Comparison of ENCODE assay signal across 12 cellular contexts in the genomic region with DNA sequence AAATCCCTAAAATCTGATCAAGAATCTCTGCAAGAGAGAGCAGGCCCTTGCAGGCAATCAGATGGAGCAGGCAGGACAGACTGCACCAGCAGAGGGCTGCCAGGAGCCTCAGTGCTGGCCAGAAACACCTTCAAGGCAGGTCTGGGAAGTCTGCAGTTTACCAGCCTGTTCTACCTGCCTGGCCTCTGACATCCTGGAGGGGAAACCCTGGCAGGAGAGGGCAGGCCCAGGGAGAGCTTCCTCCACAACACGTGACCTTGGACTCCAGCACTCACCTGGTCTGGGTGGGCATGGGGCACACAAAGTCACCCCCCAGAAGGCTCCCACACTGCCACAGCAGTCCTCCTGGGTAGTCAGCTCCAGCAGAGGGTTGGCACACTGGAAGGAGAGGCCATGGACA. TPM values are rescaled to one million over a fixed set of nuclear protein-coding genes. Genes with fewer than 3 reads are reported as not detected.
DNase-seq lines count a peak whose midpoint lies in the region; ATAC-seq and TF ChIP-seq lines count a peak whose summit lies in the region.
"Had no signal": no experiment of that assay in that cellular context is flagged by ENCODE, and none has a peak within 500 bp of the region (broad histone marks: within the 10 kb centered on the region; RNA-seq: fewer than 3 reads in every experiment).

No MANE protein-coding gene starts in this region.

- no peak overlapping the region for H3K14ac ChIP-seq in IMR-90 (replicated peaks; ENCODE audit: low read depth, low read length)
- H3K14ac ChIP-seq in neuronal stem cell (ENCODE audit: low read length) = peak overlapping the region; percentile 47

- H3K4me1 ChIP-seq in IMR-90 (ENCODE audit: control insufficient read depth, insufficient read depth, low read length) (peaks cover 27% of the 10 kb centered on the region), neuronal stem cell (ENCODE audit: control insufficient read depth in 2 of 2, insufficient read depth in 1 of 2, low read depth in 1 of 2, low read length in 2 of 2) (peaks cover 9 to 14% of the 10 kb centered on the region in 2 donors)

- no peak overlapping the region for H4K5ac ChIP-seq in IMR-90 (ENCODE audit: low read depth, low read length)

- peaks cover 22% of the 10 kb centered on the region for H3K9me1 ChIP-seq in IMR-90 (ENCODE audit: insufficient read depth, low read length)

- H2BK15ac ChIP-seq in IMR-90 (ENCODE audit: low read depth, low read length) (no peak overlapping the region), neuronal stem cell (ENCODE audit: low read length) (peak overlapping the region; percentile 27)

- H2BK12ac ChIP-seq in neuronal stem cell (ENCODE audit: low read length) = no peak overlapping the region

- DNase-seq in BJ (ENCODE audit: low read depth) = no peak
- no peak for DNase-seq in IMR-90
- DNase-seq in cardiac fibroblast (ENCODE audit: low read depth in 2 of 2) = peak in 1 of 2 donors; percentile 31
- no peak for DNase-seq in neuronal stem cell (ENCODE audit: low spot score)
- DNase-seq in HK-2 (ENCODE audit: unreplicated experiment) = no peak
- DNase-seq in DMS114 treated with DMSO at 0.1 percent for 48 hours (lab: John Stamatoyannopoulos, UW; ENCODE audit: unreplicated experiment) = no peak
- DNase-seq: GF-D8, NCI-H446 treated with DMSO at 0.1 percent for 48 hours had no signal

- no peak; the same call in 1 of the 2 replicates for TF ChIP-seq RAD21 in IMR-90 (IDR thresholded peaks at IDR 0.05; ENCODE audit: low read length)

- H3K27me3 ChIP-seq in BJ (ENCODE audit: control insufficient read depth, insufficient read depth, low read length) (no peaks in the 10 kb centered on the region), IMR-90 (ENCODE audit: control insufficient read depth, insufficient read depth, low read length) (no peaks in the 10 kb centered on the region), neuronal stem cell (ENCODE audit: control insufficient read depth in 3 of 3, insufficient read depth in 3 of 3, low read depth in 1 of 3, low read length in 3 of 3) (peaks cover 0 to 37% (median 0%) of the 10 kb centered on the region in 3 experiments)
- H3K27me3 ChIP-seq: upper lobe of left lung had no signal

- H3K23ac ChIP-seq in IMR-90 (ENCODE audit: low read depth, low read length) (no peak overlapping the region), neuronal stem cell (ENCODE audit: low read depth, low read length, poor library complexity) (no peak overlapping the region)

- no peak overlapping the region for H2BK20ac ChIP-seq in IMR-90 (ENCODE audit: low read depth, low read length)

- H4K8ac ChIP-seq in IMR-90 (ENCODE audit: low read depth in 2 of 2, low read length in 2 of 2) (peak overlapping the region in 1 of 2 experiments; percentile 15; a peak in 1 of 4 replicates), neuronal stem cell (ENCODE audit: low read depth, low read length) (no peak overlapping the region)

- no peak overlapping the region for H3K4me2 ChIP-seq in IMR-90 (ENCODE audit: low read depth, low read length)
- H3K4me2 ChIP-seq in neuronal stem cell (ENCODE audit: insufficient read depth, low read length, poor library complexity, severe bottlenecking) = no peak overlapping the region

- TF ChIP-seq CTCF in BJ (IDR thresholded peaks at IDR 0.05; ENCODE audit: insufficient read depth, low read depth, low read length) = peak; percentile 52
- peak; percentile 39 for TF ChIP-seq CTCF in IMR-90 (conservative IDR thresholded peaks at IDR 0.05; ENCODE audit: low read depth, low read length)
- TF ChIP-seq CTCF in cardiac fibroblast (IDR thresholded peaks at IDR 0.05; ENCODE audit: low read depth, low read length) = peak; percentile 49

- H3K79me1 ChIP-seq in IMR-90 (ENCODE audit: low read depth in 1 of 2, low read length in 2 of 2) (peaks cover 0 to 32% of the 10 kb centered on the region in 2 experiments; a peak in 2 of 4 replicates), neuronal stem cell (ENCODE audit: low read depth, low read length) (no peaks in the 10 kb centered on the region)

- no peak for TF ChIP-seq POLR2A in IMR-90 (IDR thresholded peaks at IDR 0.05; ENCODE audit: low read depth, low read length)

- H4K20me1 ChIP-seq in IMR-90 (ENCODE audit: insufficient read depth, low read length) = no peaks in the 10 kb centered on the region

- CTCF ChIA-PET in BJ (lab: Yijun Ruan, JAX) (interaction anchor here (1.0 to 2.0 kb wide), 3 partner anchors 9 to 60 kb away, joined by 3 to 8 read pairs (median 4); no protein-coding TSS in a partner anchor), IMR-90 (lab: Yijun Ruan, JAX) (no interaction called here)

- no peak overlapping the region for H2BK5ac ChIP-seq in IMR-90 (ENCODE audit: low read depth, low read length, poor library complexity, severe bottlenecking)
- peak overlapping the region; percentile 19 for H2BK5ac ChIP-seq in neuronal stem cell (ENCODE audit: low read length)

- H4K91ac ChIP-seq in IMR-90 (ENCODE audit: insufficient read depth, low read depth, low read length) = no peak overlapping the region
- no peak overlapping the region for H4K91ac ChIP-seq in neuronal stem cell (ENCODE audit: low read depth, low read length, poor library complexity)

- H3K4me3 ChIP-seq in BJ (ENCODE audit: low read depth, low read length) (no peak overlapping the region), IMR-90 (ENCODE audit: insufficient read depth, low read depth, low read length) (no peak overlapping the region), cardiac fibroblast (replicated peaks in 1 of 2; ENCODE audit: low read depth in 2 of 2, low read length in 2 of 2) (no peak overlapping the region), neuronal stem cell (ENCODE audit: low read length in 2 of 2) (no peak overlapping the region)
- H3K4me3 ChIP-seq: upper lobe of left lung had no signal

- WGBS in IMR-90 (ENCODE audit: extremely low coverage in 2 of 2, insufficient read length in 1 of 2), 2 experiments = no CpG with 5 or more reads among the region's 1 CpG
- WGBS in neuronal stem cell (ENCODE audit: extremely low coverage in 2 of 2, insufficient read length in 2 of 2, insufficient replicate concordance in 1 of 2), 2 donors = no CpG with 5 or more reads among the region's 1 CpG

- ATAC-seq in IMR-90 (ENCODE audit: low read depth) (no peak), GM19397 (IDR thresholded peaks at IDR 0.05; ENCODE audit: unreplicated experiment) (no peak), GM21737 (IDR thresholded peaks at IDR 0.05; ENCODE audit: unreplicated experiment) (no peak)

- H2AK9ac ChIP-seq in IMR-90 (replicated peaks; ENCODE audit: low read depth, low read length, poor library complexity) = no peak overlapping the region

- intact Hi-C loops in IMR-90 (cut with micrococcal nuclease) = no loop called here

- dilution Hi-C loops in IMR-90 (cut with HindIII; ENCODE audit: low sequenced_read_pairs, unreplicated experiment) = no loop called here

- no peak overlapping the region for H3K56ac ChIP-seq in IMR-90 (ENCODE audit: extremely low read depth, insufficient read depth, low read length)

- H3K4ac ChIP-seq in IMR-90 (ENCODE audit: low read depth, low read length) (peak overlapping the region; percentile 48; the same call in 1 of the 2 replicates), neuronal stem cell (ENCODE audit: low read length) (no peak overlapping the region)

- no peak overlapping the region for H3K9ac ChIP-seq in IMR-90 (ENCODE audit: low read depth, low read length)
- no peak overlapping the region for H3K9ac ChIP-seq in neuronal stem cell (ENCODE audit: low read depth, low read length, poor library complexity)

- H3K18ac ChIP-seq in IMR-90 (ENCODE audit: low read depth, low read length) (no peak overlapping the region), neuronal stem cell (ENCODE audit: low read length) (peak overlapping the region; percentile 54)

- peak overlapping the region; percentile 30; the same call in 1 of the 2 replicates for H2AK5ac ChIP-seq in IMR-90 (ENCODE audit: low read depth, low read length)
- H2AK5ac ChIP-seq in neuronal stem cell (ENCODE audit: low read depth, low read length) = peak overlapping the region; percentile 58

- H2BK120ac ChIP-seq in IMR-90 (ENCODE audit: low read depth, low read length) (no peak overlapping the region; the same call in 1 of the 2 replicates), neuronal stem cell (ENCODE audit: low read depth, low read length) (no peak overlapping the region)

- POLR2A ChIA-PET in BJ (lab: Charles Lee) = no interaction called here
- POLR2A ChIA-PET in IMR-90 (lab: Charles Lee; ENCODE audit: unreplicated experiment) = interaction anchor here (1.0 kb wide), 1 partner anchor 9 kb away, joined by 3 read pairs; no protein-coding TSS in a partner anchor

- H3K9me3 ChIP-seq in IMR-90 (ENCODE audit: control insufficient read depth, insufficient read depth, low read length) = no peaks in the 10 kb centered on the region
- no peaks in the 10 kb centered on the region for H3K9me3 ChIP-seq in neuronal stem cell (replicated peaks in 1 of 2; ENCODE audit: control insufficient read depth in 2 of 2, insufficient read depth in 1 of 2, low read depth in 1 of 2, low read length in 2 of 2)
- H3K9me3 ChIP-seq: neutrophil, upper lobe of left lung had no signal

- H2AFZ ChIP-seq in IMR-90 (replicated peaks; ENCODE audit: low read length, poor library complexity) (no peak overlapping the region), neuronal stem cell (ENCODE audit: low read length) (no peak overlapping the region)

- H3K27ac ChIP-seq in IMR-90 (ENCODE audit: insufficient read depth, low read length) (no peak overlapping the region), neuronal stem cell (replicated peaks; ENCODE audit: low read length) (no peak overlapping the region)
- H3K27ac ChIP-seq: neutrophil had no signal

- in situ Hi-C loops in IMR-90 (cut with MboI; ENCODE audit: low sequenced_read_pairs) = no loop called here

- H3K36me3 ChIP-seq in BJ (ENCODE audit: control insufficient read depth, insufficient read depth, low read length) = peaks cover 5% of the 10 kb centered on the region
- H3K36me3 ChIP-seq in IMR-90 (ENCODE audit: control insufficient read depth, insufficient read depth, low read length) = peaks cover 5% of the 10 kb centered on the region; the same call in 1 of the 2 replicates
- H3K36me3 ChIP-seq in neuronal stem cell (replicated peaks in 1 of 2; ENCODE audit: control insufficient read depth in 2 of 2, insufficient read depth in 2 of 2, low read length in 2 of 2) = no peaks in the 10 kb centered on the region
- H3K36me3 ChIP-seq: neutrophil, upper lobe of left lung had no signal

- no TSS peak for BruUV-seq in IMR-90 (replicated peaks; lab: Mats Ljungman, UMichigan)

RNA-seq across cellular contexts. Expression of gene ISCA2, which starts 56.0 kb away (rescaled TPM):
- polyA plus RNA-seq in BJ (2011; rRNA removed) (13.0 and 25.6 TPM in 2 replicates), IMR-90 (2012; rRNA removed) (25.7 and 25.8 TPM in 2 replicates)
- 1.4 and 1.7 TPM in 2 replicates for polyA minus RNA-seq in BJ (2011; rRNA and poly(A)+ RNA removed)
- total RNA-seq in IMR-90 (2012; rRNA removed) = 5.4 and 9.2 TPM in 2 replicates
- polyA plus RNA-seq in IMR-90 (2012; cell fraction: cytosol; rRNA removed) = 2.7 and 5.1 TPM in 2 replicates
- polyA plus RNA-seq in IMR-90 (2012; cell fraction: nucleus; rRNA removed; ENCODE audit: low replicate concordance) = 1.3 and 5.5 TPM in 2 replicates
- polyA plus RNA-seq in neuronal stem cell (2013, experiment 1 of 2) = 60.9 TPM
- 63.2 TPM for polyA plus RNA-seq in neuronal stem cell (2013, experiment 2 of 2)

RNA-seq across cellular contexts. Expression of gene NPC2, which starts 56.5 kb away (rescaled TPM):
- polyA plus RNA-seq in BJ (2011; rRNA removed) = 166 and 267 TPM in 2 replicates
- 55.2 and 63.8 TPM in 2 replicates for polyA minus RNA-seq in BJ (2011; rRNA and poly(A)+ RNA removed)
- 123 and 210 TPM in 2 replicates for total RNA-seq in IMR-90 (2012; rRNA removed)
- polyA plus RNA-seq in IMR-90 (2012; rRNA removed) = 272 and 273 TPM in 2 replicates
- polyA plus RNA-seq in IMR-90 (2012; cell fraction: cytosol; rRNA removed) = 197 and 369 TPM in 2 replicates
- polyA plus RNA-seq in IMR-90 (2012; cell fraction: nucleus; rRNA removed; ENCODE audit: low replicate concordance) = 66.2 and 72.0 TPM in 2 replicates
- polyA plus RNA-seq in neuronal stem cell (2013, experiment 1 of 2) = 596 TPM
- polyA plus RNA-seq in neuronal stem cell (2013, experiment 2 of 2) = 610 TPM
